ENCODE assay signal across 31 cellular contexts in the genomic region with DNA sequence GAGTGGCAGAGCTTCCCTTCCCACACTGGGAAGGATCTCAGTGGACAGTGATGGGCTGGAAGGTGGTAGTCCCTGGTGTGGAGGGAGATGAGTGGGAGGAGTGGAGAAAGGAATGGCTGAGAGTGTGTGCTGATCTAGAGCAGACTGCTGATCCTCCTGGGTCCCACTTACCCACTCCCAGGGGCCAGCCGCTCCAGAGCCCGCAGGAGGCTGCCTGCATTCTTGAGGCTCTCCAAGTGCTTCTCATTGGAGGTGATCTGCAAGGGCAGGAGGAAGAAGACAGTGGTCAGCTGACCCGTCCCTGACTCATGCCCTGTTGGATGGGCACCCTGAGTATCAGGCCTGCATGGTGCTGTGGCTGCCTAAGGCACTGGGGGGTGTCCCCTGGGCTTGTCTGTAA.
"Had no signal": no experiment of that assay in that cellular context is flagged by ENCODE, and none has a peak within 500 bp of the region (broad histone marks: within the 10 kb centered on the region; RNA-seq: fewer than 3 reads in every experiment).

No MANE protein-coding gene starts in this region.

- H3K9me3 ChIP-seq: colonic mucosa, gastroesophageal sphincter, mucosa of descending colon, neutrophil, right lobe of liver, suprapubic skin, transverse colon, upper lobe of right lung, uterus had no signal

- H3K36me3 ChIP-seq: colonic mucosa, right lobe of liver, suprapubic skin, transverse colon, uterus had no signal

- H3K27me3 Mint-ChIP-seq: dendritic cell treated with granulocyte-macrophage colony-stimulating factor and Interleukin-4, amounts not matched to agents 40 ng/mL and 50 ng/mL, for 4 days; memory B cell; naive B cell; progenitor cell of endocrine pancreas; stimulated activated naive CD8-positive, alpha-beta T cell treated with anti-CD3 and anti-CD28 coated beads, Interleukin-15, amount 100 ng/mL, for 72 hours had no signal

- H3K9ac ChIP-seq: parathyroid adenoma had no signal

- H3K79me2 ChIP-seq: parathyroid adenoma had no signal

- H3K27ac ChIP-seq: colonic mucosa, epithelial cell of prostate, gastroesophageal sphincter, heart right ventricle, neutrophil, parathyroid adenoma, right lobe of liver, suprapubic skin, transverse colon, upper lobe of right lung, uterus had no signal

- ATAC-seq: esophagus mucosa; gastroesophageal sphincter; mucosa of descending colon; stimulated activated naive CD8-positive, alpha-beta T cell treated with anti-CD3 and anti-CD28 coated beads, Interleukin-15, amount 100 ng/mL, for 72 hours; upper lobe of right lung had no signal

- H3K4me3 Mint-ChIP-seq: dendritic cell treated with granulocyte-macrophage colony-stimulating factor and Interleukin-4, amounts not matched to agents 40 ng/mL and 50 ng/mL, for 4 days; endodermal cell; immature natural killer cell; memory B cell; mesothelial cell of epicardium; naive B cell; stimulated activated naive CD8-positive, alpha-beta T cell treated with anti-CD3 and anti-CD28 coated beads, Interleukin-15, amount 100 ng/mL, for 72 hours had no signal

- H3K4me3 ChIP-seq: colonic mucosa, gastroesophageal sphincter, heart right ventricle, lung, mucosa of descending colon, right lobe of liver, suprapubic skin, transverse colon, upper lobe of right lung, uterus had no signal

- H3K27ac Mint-ChIP-seq: dendritic cell treated with granulocyte-macrophage colony-stimulating factor and Interleukin-4, amounts not matched to agents 40 ng/mL and 50 ng/mL, for 4 days; endodermal cell; immature natural killer cell; memory B cell; mesothelial cell of epicardium; naive B cell; progenitor cell of endocrine pancreas had no signal

- FAIRE-seq: small intestine had no signal

- H3K9me3 Mint-ChIP-seq: dendritic cell treated with granulocyte-macrophage colony-stimulating factor and Interleukin-4, amounts not matched to agents 40 ng/mL and 50 ng/mL, for 4 days; endodermal cell; stimulated activated naive CD8-positive, alpha-beta T cell treated with anti-CD3 and anti-CD28 coated beads, Interleukin-15, amount 100 ng/mL, for 72 hours had no signal

- DNase-seq: colonic mucosa; effector CD8-positive, alpha-beta T cell; endodermal cell; foreskin fibroblast; heart right ventricle; hypothalamus; immature natural killer cell; islet precursor cell; kidney glomerular epithelial cell; mucosa of descending colon; naive B cell; right lobe of liver; small intestine; stimulated activated CD4-positive, alpha-beta T cell treated with anti-CD3 and anti-CD28 coated beads, Interleukin-15, amount 100 ng/mL, for 24 hours; stimulated activated CD4-positive, alpha-beta T cell treated with anti-CD3 and anti-CD28 coated beads, Interleukin-2, amount 100 ng/mL, for 48 hours; stimulated activated naive CD4-positive, alpha-beta T cell; stimulated activated naive CD8-positive, alpha-beta T cell treated with anti-CD3 and anti-CD28 coated beads, Interleukin-15, amount 100 ng/mL, for 72 hours; transverse colon; upper lobe of right lung; uterus had no signal

- H3K4me1 ChIP-seq: colonic mucosa, parathyroid adenoma, right lobe of liver, suprapubic skin, transverse colon, upper lobe of right lung, uterus had no signal

- H3K4me1 Mint-ChIP-seq: stimulated activated naive CD8-positive, alpha-beta T cell treated with anti-CD3 and anti-CD28 coated beads, Interleukin-15, amount 100 ng/mL, for 72 hours had no signal

- H2AFZ ChIP-seq: parathyroid adenoma had no signal

- H3K27me3 ChIP-seq: colonic mucosa, gastroesophageal sphincter, heart right ventricle, neutrophil, right lobe of liver, suprapubic skin, transverse colon, upper lobe of right lung, uterus had no signal
